14 cellular contexts compared by ENCODE assay signal in the genomic region with DNA sequence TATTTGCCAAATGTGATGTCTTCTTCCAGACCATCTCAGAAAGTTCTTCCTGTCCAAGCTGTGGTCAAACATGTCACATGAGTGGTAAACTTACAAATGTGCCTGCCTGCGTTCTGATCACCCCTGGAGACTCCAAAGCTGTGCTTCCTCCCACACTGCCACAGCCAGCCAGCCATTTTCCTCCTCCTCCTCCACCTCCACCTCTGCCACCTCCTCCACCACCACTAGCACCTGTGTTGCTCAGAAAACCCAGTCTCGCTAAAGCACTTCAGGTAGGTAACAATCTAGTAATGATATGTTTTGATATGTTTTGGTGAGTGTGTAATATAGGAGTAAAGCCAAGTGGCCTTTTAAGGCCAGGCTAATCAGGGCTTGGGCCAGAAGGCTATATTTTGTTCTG. TPM values are rescaled to one million over a fixed set of nuclear protein-coding genes. Genes with fewer than 3 reads are reported as not detected.
DNase-seq lines count a peak whose midpoint lies in the region; ATAC-seq lines count a peak whose summit lies in the region.
"Had no signal": no experiment of that assay in that cellular context is flagged by ENCODE, and none has a peak within 500 bp of the region (broad histone marks: within the 10 kb centered on the region; RNA-seq: fewer than 3 reads in every experiment).

No MANE protein-coding gene starts in this region.

- H3K9ac ChIP-seq in neuronal stem cell (ENCODE audit: low read depth, low read length, poor library complexity): no peak overlapping the region
- H3K9ac ChIP-seq: BLaER1 treated with 17β-estradiol and CSF1 and Interleukin-3, amounts not matched to agents 10 nM and 100 nM had no signal

- no peak overlapping the region for H3K18ac ChIP-seq in neuronal stem cell (ENCODE audit: low read length)

- DNase-seq in activated naive CD4-positive, alpha-beta T cell treated with anti-CD3 and anti-CD28 coated beads, Interleukin-2, amount 10 ng/mL, durations not matched to agents 7 days and 5 days: no peak
- DNase-seq in activated naive CD4-positive, alpha-beta T cell treated with anti-CD3 and anti-CD28 coated beads, Interleukin-2, amount 50 U/mL, for 16 hours: no peak
- peak; percentile 57 for DNase-seq in kidney tubule cell (ENCODE audit: low spot score)
- DNase-seq in neuronal stem cell (ENCODE audit: low spot score): no peak
- DNase-seq in SKM-1 treated with dmso at 0.1 percent for 144 hours (lab: John Stamatoyannopoulos, UW; ENCODE audit: unreplicated experiment): no peak
- no peak for DNase-seq in NCI-H187 (lab: John Stamatoyannopoulos, UW)
- DNase-seq: Calu3; CD4-positive, CD25-positive, alpha-beta regulatory T cell; DMS79; H9 had no signal

- CTCF ChIA-PET in activated naive CD4-positive, alpha-beta T cell treated with anti-CD3 and anti-CD28 coated beads, Interleukin-2, amount 10 ng/mL, durations not matched to agents 7 days and 5 days (lab: Charles Lee): no interaction called here

- H3K4me3 ChIP-seq in neuronal stem cell (ENCODE audit: low read length in 2 of 2): no peak overlapping the region
- H3K4me3 ChIP-seq: BLaER1 treated with 17β-estradiol and CSF1 and Interleukin-3, amounts not matched to agents 10 nM and 100 nM; GM12878; GM23338 had no signal

- no peak overlapping the region for H2AK5ac ChIP-seq in neuronal stem cell (ENCODE audit: low read depth, low read length)

- H3K4me1 Mint-ChIP-seq in activated naive CD4-positive, alpha-beta T cell treated with anti-CD3 and anti-CD28 coated beads, Interleukin-2, amount 10 ng/mL, durations not matched to agents 7 days and 5 days: no peaks in the 10 kb centered on the region
- H3K4me1 Mint-ChIP-seq: CD4-positive, CD25-positive, alpha-beta regulatory T cell; GM23338; H9 had no signal

- H4K91ac ChIP-seq in neuronal stem cell (ENCODE audit: low read depth, low read length, poor library complexity): no peak overlapping the region

- no peak overlapping the region for H3K23ac ChIP-seq in neuronal stem cell (ENCODE audit: low read depth, low read length, poor library complexity)

- no peak overlapping the region for H2AFZ ChIP-seq in neuronal stem cell (ENCODE audit: low read length)
- H2AFZ ChIP-seq: GM23338 had no signal

- H3K9me3 Mint-ChIP-seq in activated naive CD4-positive, alpha-beta T cell treated with anti-CD3 and anti-CD28 coated beads, Interleukin-2, amount 10 ng/mL, durations not matched to agents 7 days and 5 days: no peaks in the 10 kb centered on the region
- H3K9me3 Mint-ChIP-seq: GM23338, H9 had no signal

- H3K4ac ChIP-seq in neuronal stem cell (ENCODE audit: low read length): no peak overlapping the region

- H3K4me3 Mint-ChIP-seq in activated naive CD4-positive, alpha-beta T cell treated with anti-CD3 and anti-CD28 coated beads, Interleukin-2, amount 10 ng/mL, durations not matched to agents 7 days and 5 days: no peak overlapping the region
- H3K4me3 Mint-ChIP-seq: GM23338, H9 had no signal

- H3K36me3 ChIP-seq in neuronal stem cell (replicated peaks in 1 of 2; ENCODE audit: control insufficient read depth in 2 of 2, insufficient read depth in 2 of 2, low read length in 2 of 2): peaks cover 28 to 95% of the 10 kb centered on the region in 2 donors

- H3K79me1 ChIP-seq in neuronal stem cell (ENCODE audit: low read depth, low read length): no peaks in the 10 kb centered on the region

- no peak overlapping the region for H2BK5ac ChIP-seq in neuronal stem cell (ENCODE audit: low read length)

- no peak overlapping the region for H2BK15ac ChIP-seq in neuronal stem cell (ENCODE audit: low read length)

- no peak for ATAC-seq in HG03135 (IDR thresholded peaks at IDR 0.05; ENCODE audit: unreplicated experiment)
- ATAC-seq: GM12878, GM23338 had no signal

- no peaks in the 10 kb centered on the region for H3K27me3 Mint-ChIP-seq in activated naive CD4-positive, alpha-beta T cell treated with anti-CD3 and anti-CD28 coated beads, Interleukin-2, amount 10 ng/mL, durations not matched to agents 7 days and 5 days
- H3K27me3 Mint-ChIP-seq: CD4-positive, CD25-positive, alpha-beta regulatory T cell had no signal

- peak overlapping the region; percentile 20 for H3K27ac Mint-ChIP-seq in activated naive CD4-positive, alpha-beta T cell treated with anti-CD3 and anti-CD28 coated beads, Interleukin-2, amount 10 ng/mL, durations not matched to agents 7 days and 5 days
- H3K27ac Mint-ChIP-seq: CD4-positive, CD25-positive, alpha-beta regulatory T cell; GM23338; H9 had no signal

- no CpG with 5 or more reads among the region's 2 CpGs for WGBS in neuronal stem cell (ENCODE audit: extremely low coverage in 2 of 2, insufficient read length in 2 of 2, insufficient replicate concordance in 1 of 2), 2 donors

- no peaks in the 10 kb centered on the region for H3K27me3 ChIP-seq in neuronal stem cell (ENCODE audit: control insufficient read depth in 3 of 3, insufficient read depth in 3 of 3, low read depth in 1 of 3, low read length in 3 of 3)
- H3K27me3 ChIP-seq: BLaER1 treated with 17β-estradiol and CSF1 and Interleukin-3, amounts not matched to agents 10 nM and 100 nM had no signal

- no peak overlapping the region for H2BK120ac ChIP-seq in neuronal stem cell (ENCODE audit: low read depth, low read length)

- H2BK12ac ChIP-seq in neuronal stem cell (ENCODE audit: low read length): no peak overlapping the region

- no peak overlapping the region for H3K4me2 ChIP-seq in neuronal stem cell (ENCODE audit: insufficient read depth, low read length, poor library complexity, severe bottlenecking)
- H3K4me2 ChIP-seq: BLaER1 treated with 17β-estradiol and CSF1 and Interleukin-3, amounts not matched to agents 10 nM and 100 nM; GM23338 had no signal

- H3K14ac ChIP-seq in neuronal stem cell (ENCODE audit: low read length): no peak overlapping the region

- H3K9me3 ChIP-seq in neuronal stem cell (replicated peaks in 1 of 2; ENCODE audit: control insufficient read depth in 2 of 2, insufficient read depth in 1 of 2, low read depth in 1 of 2, low read length in 2 of 2): no peaks in the 10 kb centered on the region
- H3K9me3 ChIP-seq: BLaER1 treated with 17β-estradiol and CSF1 and Interleukin-3, amounts not matched to agents 10 nM and 100 nM had no signal

- no peak overlapping the region for H4K8ac ChIP-seq in neuronal stem cell (ENCODE audit: low read depth, low read length)

- peaks cover 0 to 4% of the 10 kb centered on the region in 2 donors for H3K4me1 ChIP-seq in neuronal stem cell (ENCODE audit: control insufficient read depth in 2 of 2, insufficient read depth in 1 of 2, low read depth in 1 of 2, low read length in 2 of 2)
- H3K4me1 ChIP-seq: BLaER1 treated with 17β-estradiol and CSF1 and Interleukin-3, amounts not matched to agents 10 nM and 100 nM had no signal

- peaks cover 37% of the 10 kb centered on the region for H3K36me3 Mint-ChIP-seq in activated naive CD4-positive, alpha-beta T cell treated with anti-CD3 and anti-CD28 coated beads, Interleukin-2, amount 10 ng/mL, durations not matched to agents 7 days and 5 days
- H3K36me3 Mint-ChIP-seq: CD4-positive, CD25-positive, alpha-beta regulatory T cell had no signal

- H3K27ac ChIP-seq in neuronal stem cell (replicated peaks; ENCODE audit: low read length): peak overlapping the region; percentile 67
- H3K27ac ChIP-seq: BLaER1 treated with 17β-estradiol and CSF1 and Interleukin-3, amounts not matched to agents 10 nM and 100 nM had no signal

RNA-seq across cellular contexts. Expression of gene SMG8, which starts 16.4 kb away (rescaled TPM):
- polyA plus RNA-seq in neuronal stem cell (2013, experiment 1 of 2): 9.7 TPM
- polyA plus RNA-seq in neuronal stem cell (2013, experiment 2 of 2): 9.5 TPM

RNA-seq across cellular contexts. Expression of gene GDPD1, which starts 26.8 kb away (rescaled TPM):
- 9.7 TPM for polyA plus RNA-seq in neuronal stem cell (2013, experiment 1 of 2)
- 10.0 TPM for polyA plus RNA-seq in neuronal stem cell (2013, experiment 2 of 2)

RNA-seq across cellular contexts. Expression of gene PRR11, which starts 37.9 kb away (rescaled TPM):
- 105 TPM for polyA plus RNA-seq in neuronal stem cell (2013, experiment 1 of 2)
- polyA plus RNA-seq in neuronal stem cell (2013, experiment 2 of 2): 106 TPM

RNA-seq across cellular contexts. Expression of gene SKA2, which starts 38.5 kb away (rescaled TPM):
- polyA plus RNA-seq in neuronal stem cell (2013, experiment 1 of 2): 304 TPM
- 306 TPM for polyA plus RNA-seq in neuronal stem cell (2013, experiment 2 of 2)
